8 cellular contexts compared by ENCODE assay signal in genomic region chr1:61077676-61078521, GRCh38. TPM values are rescaled to one million over a fixed set of nuclear protein-coding genes. Genes with fewer than 3 reads are reported as not detected.
DNase-seq lines count a peak whose midpoint lies in the region; ATAC-seq, FAIRE-seq and TF ChIP-seq lines count a peak whose summit lies in the region.

No MANE protein-coding gene starts in this region.

- peaks cover 50% of the 10 kb centered on the region for H4K20me1 ChIP-seq in BLaER1
- H4K20me1 ChIP-seq in endothelial cell of umbilical vein (replicated peaks; ENCODE audit: control insufficient read depth, extremely low read depth, insufficient read depth, low read length) = no peaks in the 10 kb centered on the region

- H3K27ac ChIP-seq in BLaER1 (no peak overlapping the region), endothelial cell of umbilical vein (ENCODE audit: insufficient read depth, low read depth, low read length) (peak overlapping the region; percentile 45), mesodermal cell (ENCODE audit: low read depth, low read length, severe bottlenecking) (peak overlapping the region; percentile 87)

- POLR2A ChIA-PET in endothelial cell of umbilical vein (lab: Charles Lee) = interaction anchor here (0.6 to 2.3 kb wide), 3 partner anchors 27 to 62 kb away, joined by 4 to 9 read pairs (median 6); no protein-coding TSS in a partner anchor

- peak; percentile 10 for TF ChIP-seq POLR2A in endothelial cell of umbilical vein (IDR thresholded peaks at IDR 0.05; ENCODE audit: low read depth, low read length)

- peak; percentile 80 for ATAC-seq in GM21360 (IDR thresholded peaks at IDR 0.05; ENCODE audit: unreplicated experiment)

- no TSS peak for BruUV-seq in endothelial cell of umbilical vein (replicated peaks; lab: Mats Ljungman, UMichigan)

- 1 to 2% methylated on average over 11 to 13 of the region's 19 CpGs for WGBS in mesodermal cell (ENCODE audit: insufficient coverage in 2 of 2), 2 experiments

- intact Hi-C loops in endothelial cell of umbilical vein (cut with micrococcal nuclease) = loop anchor here (1.0 to 10.0 kb wide), 7 partner anchors 21 to 647 kb away; partner anchors contain the start of gene TM2D1

- H3K36me3 ChIP-seq in BLaER1 = no peaks in the 10 kb centered on the region
- no peaks in the 10 kb centered on the region for H3K36me3 ChIP-seq in NT2/D1 (ENCODE audit: insufficient read depth, insufficient read length, low read length)
- no peaks in the 10 kb centered on the region for H3K36me3 ChIP-seq in endothelial cell of umbilical vein (ENCODE audit: control insufficient read depth in 2 of 2, extremely low read depth in 1 of 2, insufficient read depth in 2 of 2, low read length in 2 of 2)
- no peaks in the 10 kb centered on the region for H3K36me3 ChIP-seq in mesodermal cell (ENCODE audit: control insufficient read depth, insufficient read depth, low read length)

- peak; percentile 99 for FAIRE-seq in endothelial cell of umbilical vein (lab: Jason Lieb, UNC)

- H3K79me2 ChIP-seq in endothelial cell of umbilical vein (ENCODE audit: control insufficient read depth, insufficient read depth, low read length) = peaks cover 4% of the 10 kb centered on the region

- no peak overlapping the region for H3K9ac ChIP-seq in BLaER1
- no peak overlapping the region for H3K9ac ChIP-seq in NT2/D1 (ENCODE audit: insufficient read length, low read depth)
- H3K9ac ChIP-seq in endothelial cell of umbilical vein (replicated peaks; ENCODE audit: extremely low read depth, insufficient read depth, low read length) = peak overlapping the region; percentile 70

- H3K4me2 ChIP-seq in BLaER1 = peak overlapping the region; percentile 67
- H3K4me2 ChIP-seq in endothelial cell of umbilical vein (ENCODE audit: insufficient read depth, low read length) = peak overlapping the region; percentile 98

- H3K4me3 ChIP-seq in BLaER1 = peak overlapping the region; percentile 61
- H3K4me3 ChIP-seq in NT2/D1 (ENCODE audit: insufficient read length, low read depth) = peak overlapping the region; percentile 54
- H3K4me3 ChIP-seq in endothelial cell of umbilical vein (replicated peaks in 1 of 3; ENCODE audit: insufficient read depth in 1 of 3, low read depth in 1 of 3, low read length in 3 of 3) = peak overlapping the region; percentile 44 to 97 (median 77)
- peak overlapping the region; percentile 52 for H3K4me3 ChIP-seq in mesodermal cell (ENCODE audit: extremely low read depth, insufficient read depth, low read length, poor library complexity, severe bottlenecking)

- DNase-seq in HUDEP-2 (lab: John Stamatoyannopoulos, UW; ENCODE audit: unreplicated experiment in 76 of 76) (peak in 75 of 76 experiments; percentile 24 to 99 (median 95)), NT2/D1 (ENCODE audit: low read depth, low spot score) (peak; percentile 99), endothelial cell of umbilical vein (ENCODE audit: low read depth, low spot score) (peak; percentile 100)
- peak; percentile 88 for DNase-seq in activated CD8-positive, alpha-beta memory T cell treated with anti-CD3 and anti-CD28 coated beads, Interleukin-2, amount 50 U/mL, for 4 hours
- peak; percentile 77 for DNase-seq in stimulated activated CD8-positive, alpha-beta memory T cell treated with anti-CD3 and anti-CD28 coated beads, Interleukin-15, amount 100 ng/mL, for 1 hour (ENCODE audit: low read depth)

- H3K9me1 ChIP-seq in endothelial cell of umbilical vein (replicated peaks; ENCODE audit: control insufficient read depth, extremely low read depth, insufficient read depth, low read length) = no peaks in the 10 kb centered on the region

- CTCF ChIA-PET in endothelial cell of umbilical vein (lab: Charles Lee) = interaction anchor here (0.7 to 6.1 kb wide), 21 partner anchors 17 to 1101 kb away, joined by 3 to 78 read pairs (median 5); no protein-coding TSS in a partner anchor

- peak overlapping the region; percentile 60 for H2AFZ ChIP-seq in endothelial cell of umbilical vein (ENCODE audit: low read depth, low read length)

- no peak for TF ChIP-seq CTCF in endothelial cell of umbilical vein (IDR thresholded peaks at IDR 0.05; ENCODE audit: extremely low read depth in 1 of 2, insufficient read depth in 1 of 2, low read depth in 1 of 2, low read length in 2 of 2)

- H3K9me3 ChIP-seq in BLaER1 = no peaks in the 10 kb centered on the region
- no peaks in the 10 kb centered on the region for H3K9me3 ChIP-seq in NT2/D1 (ENCODE audit: insufficient read depth, low read length)
- H3K9me3 ChIP-seq in endothelial cell of umbilical vein (replicated peaks; ENCODE audit: control insufficient read depth, insufficient read depth, low read length) = no peaks in the 10 kb centered on the region
- no peaks in the 10 kb centered on the region for H3K9me3 ChIP-seq in mesodermal cell (ENCODE audit: control insufficient read depth, low read length)

- dilution Hi-C loops in endothelial cell of umbilical vein (cut with MboI; ENCODE audit: extremely low pct_ligation_motif_present, low sequenced_read_pairs) = no loop called here

- H3K4me1 ChIP-seq in BLaER1 (peaks cover 23% of the 10 kb centered on the region), NT2/D1 (ENCODE audit: insufficient read depth, insufficient read length) (no peaks in the 10 kb centered on the region), endothelial cell of umbilical vein (ENCODE audit: control insufficient read depth, extremely low read depth, insufficient read depth, low read length) (peaks cover 41% of the 10 kb centered on the region), mesodermal cell (ENCODE audit: control insufficient read depth, insufficient read depth, low read length, poor library complexity, severe bottlenecking) (peaks cover 21% of the 10 kb centered on the region)

- peaks cover 85% of the 10 kb centered on the region for H3K27me3 ChIP-seq in BLaER1
- H3K27me3 ChIP-seq in NT2/D1 (ENCODE audit: insufficient read depth, insufficient read length) = peaks cover 40% of the 10 kb centered on the region
- no peaks in the 10 kb centered on the region for H3K27me3 ChIP-seq in endothelial cell of umbilical vein (ENCODE audit: control insufficient read depth in 2 of 2, insufficient read depth in 2 of 2, low read length in 2 of 2)

TF ChIP-seq in endothelial cell of umbilical vein, 7 proteins besides CTCF, POLR2A, EP300 and RAD21:
- TF ChIP-seq POLR2AphosphoS5 (IDR thresholded peaks at IDR 0.05; ENCODE audit: insufficient read depth, low read depth, low read length) (peak; percentile 21), GATA2 (IDR thresholded peaks at IDR 0.05; ENCODE audit: insufficient read depth, insufficient read length, low read depth, low read length) (no peak)

RNA-seq across cellular contexts. Expression of gene NFIA, which starts 4.5 kb away (rescaled TPM):
- total RNA-seq in endothelial cell of umbilical vein = 41.3 and 47.0 TPM in 2 replicates
- 25.5 and 31.2 TPM in 2 replicates for polyA plus RNA-seq in endothelial cell of umbilical vein
- polyA plus RNA-seq in endothelial cell of umbilical vein (2011; cell fraction: cytosol; rRNA removed) = 15.5 and 15.8 TPM in 2 replicates
- polyA plus RNA-seq in endothelial cell of umbilical vein (2011; cell fraction: nucleus; rRNA removed) = 23.4 and 25.6 TPM in 2 replicates
- 11.7 and 12.9 TPM in 2 replicates for polyA plus RNA-seq in endothelial cell of umbilical vein (2012)
- polyA minus RNA-seq in endothelial cell of umbilical vein = 85.6 and 92.4 TPM in 2 replicates
- polyA minus RNA-seq in endothelial cell of umbilical vein (2011; cell fraction: cytosol; rRNA and poly(A)+ RNA removed) = 32.8 TPM
- polyA minus RNA-seq in endothelial cell of umbilical vein (2011; cell fraction: nucleus; rRNA and poly(A)+ RNA removed) = 103 and 113 TPM in 2 replicates
- 1.2 TPM for polyA plus RNA-seq in mesodermal cell (2013, experiment 1 of 2)
- 0.86 TPM for polyA plus RNA-seq in mesodermal cell (2013, experiment 2 of 2)
